Comparison of ENCODE assay signal across 18 cellular contexts in the genomic region with DNA sequence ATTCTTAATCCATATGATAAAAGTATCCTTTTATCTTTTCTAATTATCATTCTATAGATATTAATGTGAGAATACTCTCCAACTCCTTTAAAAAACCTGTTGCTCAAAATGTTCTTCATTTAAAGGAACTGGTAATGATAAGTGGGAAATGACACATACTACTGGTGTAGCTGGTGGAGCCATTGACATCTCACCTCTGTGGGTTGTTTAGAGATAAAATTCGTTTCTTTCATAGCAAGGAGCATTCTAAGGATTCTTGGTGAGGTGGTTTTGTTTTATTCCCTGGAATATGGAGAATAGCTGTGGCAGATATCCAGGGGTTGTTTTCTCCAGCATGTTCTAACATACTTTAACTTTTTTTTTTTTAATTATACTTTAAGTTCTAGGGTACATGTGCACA.
"Had no signal": no experiment of that assay in that cellular context is flagged by ENCODE, and none has a peak within 500 bp of the region (broad histone marks: within the 10 kb centered on the region; RNA-seq: fewer than 3 reads in every experiment).

No MANE protein-coding gene starts in this region.

- H2AFZ ChIP-seq: parathyroid adenoma had no signal

- H3K4me3 ChIP-seq: left ventricle myocardium inferior, tibial nerve, uterus had no signal

- H3K27ac ChIP-seq: left ventricle myocardium inferior, parathyroid adenoma, tibial nerve, uterus had no signal

- H3K4me3 Mint-ChIP-seq: activated CD4-positive, alpha-beta memory T cell treated with anti-CD3 and anti-CD28 coated beads, Interleukin-2, amount 10 ng/mL, durations not matched to agents 7 days and 5 days; activated T-cell treated with anti-CD3 and anti-CD28 coated beads, Interleukin-2, amount 50 U/mL, for 24 hours; brain; memory B cell; naive thymus-derived CD8-positive, alpha-beta T cell; stimulated activated naive B cell treated with anti-CD40 and anti-IgM and Interleukin-4, amounts not matched to agents 10 μg/mL and 1 μg/mL and 100 μg/mL, for 72 hours; T-cell; WTC11 had no signal

- H3K9me3 Mint-ChIP-seq: activated CD4-positive, alpha-beta memory T cell treated with anti-CD3 and anti-CD28 coated beads, Interleukin-2, amount 10 ng/mL, durations not matched to agents 7 days and 5 days had no signal

- H3K36me3 ChIP-seq: left ventricle myocardium inferior, tibial nerve, uterus had no signal

- H3K27me3 ChIP-seq: tibial nerve, uterus had no signal

- H3K36me3 Mint-ChIP-seq: brain; memory B cell; naive thymus-derived CD8-positive, alpha-beta T cell; stimulated activated naive B cell treated with anti-CD40 and anti-IgM and Interleukin-4, amounts not matched to agents 10 μg/mL and 1 μg/mL and 100 μg/mL, for 72 hours; T-cell had no signal

- H3K4me1 Mint-ChIP-seq: activated CD4-positive, alpha-beta memory T cell treated with anti-CD3 and anti-CD28 coated beads, Interleukin-2, amount 10 ng/mL, durations not matched to agents 7 days and 5 days; memory B cell; naive thymus-derived CD8-positive, alpha-beta T cell; stimulated activated naive B cell treated with anti-CD40 and anti-IgM and Interleukin-4, amounts not matched to agents 10 μg/mL and 1 μg/mL and 100 μg/mL, for 72 hours; T-cell; WTC11 had no signal

- H3K79me2 ChIP-seq: parathyroid adenoma had no signal

- H3K27me3 Mint-ChIP-seq: memory B cell; stimulated activated naive B cell treated with anti-CD40 and anti-IgM and Interleukin-4, amounts not matched to agents 10 μg/mL and 1 μg/mL and 100 μg/mL, for 72 hours had no signal

- H3K9me3 ChIP-seq: uterus had no signal

- H3K4me1 ChIP-seq: parathyroid adenoma, uterus had no signal

- DNase-seq: activated CD4-positive, alpha-beta memory T cell treated with anti-CD3 and anti-CD28 coated beads, Interleukin-2, amount 10 ng/mL, durations not matched to agents 7 days and 5 days; activated CD4-positive, alpha-beta T cell treated with anti-CD3 and anti-CD28 coated beads for 4 hours; activated naive CD4-positive, alpha-beta T cell treated with anti-CD3 and anti-CD28 coated beads, Interleukin-2, amount 50 U/mL, for 16 hours; activated T-cell treated with anti-CD3 and anti-CD28 coated beads, Interleukin-2, amount 50 U/mL, for 24 hours; cerebellar nuclear complex; hippocampal formation; kidney; left ventricle myocardium inferior; naive thymus-derived CD8-positive, alpha-beta T cell; stimulated activated CD4-positive, alpha-beta T cell treated with anti-CD3 and anti-CD28 coated beads, Interleukin-4, amount 100 ng/mL, for 1 hour; stimulated activated naive B cell treated with anti-CD40 and anti-IgM and Interleukin-4, amounts not matched to agents 10 μg/mL and 1 μg/mL and 100 μg/mL, for 72 hours; T-cell; uterus had no signal

- H3K27ac Mint-ChIP-seq: activated CD4-positive, alpha-beta memory T cell treated with anti-CD3 and anti-CD28 coated beads, Interleukin-2, amount 10 ng/mL, durations not matched to agents 7 days and 5 days; activated T-cell treated with anti-CD3 and anti-CD28 coated beads, Interleukin-2, amount 50 U/mL, for 24 hours; brain; memory B cell; naive thymus-derived CD8-positive, alpha-beta T cell; stimulated activated naive B cell treated with anti-CD40 and anti-IgM and Interleukin-4, amounts not matched to agents 10 μg/mL and 1 μg/mL and 100 μg/mL, for 72 hours; T-cell; WTC11 had no signal

- H3K9ac ChIP-seq: parathyroid adenoma had no signal
